ENCODE assay signal across 21 cellular contexts in genomic region chr7:57120123-57120784, GRCh38. TPM values are rescaled to one million over a fixed set of nuclear protein-coding genes. Genes with fewer than 3 reads are reported as not detected.
"Had no signal": no experiment of that assay in that cellular context is flagged by ENCODE, and none has a peak within 500 bp of the region (broad histone marks: within the 10 kb centered on the region; RNA-seq: fewer than 3 reads in every experiment).

No MANE protein-coding gene starts in this region.

RNA-seq across cellular contexts. Expression of gene ZNF479, which starts 12.0 kb away (rescaled TPM):
- total RNA-seq: activated naive CD4-positive, alpha-beta T cell treated with anti-CD3 and anti-CD28 coated beads for 36 hours; activated naive CD4-positive, alpha-beta T cell treated with anti-CD3 and anti-CD28 coated beads, Interleukin-2, amount 50 U/mL, for 72 hours; activated naive CD8-positive, alpha-beta T cell treated with anti-CD3 and anti-CD28 coated beads for 36 hours; activated naive CD8-positive, alpha-beta T cell treated with anti-CD3 and anti-CD28 coated beads, Interleukin-2, amount 10 ng/mL, durations not matched to agents 7 days and 5 days; activated T-cell treated with anti-CD3 and anti-CD28 coated beads, Interleukin-2, amount 50 U/mL, for 4 hours; activated T-cell treated with anti-CD3 and anti-CD28 coated beads, Interleukin-2, amount 50 U/mL, for 72 hours; activated T-helper 1 cell treated with anti-CD3 and anti-CD28 coated beads, Interleukin-12 subunit alpha, Interleukin-12 subunit beta, Interleukin-2, Interleukin-4 antibody, amounts not matched to agents 30 ng/mL and 10 ng/mL and 1 ng/mL, durations not matched to agents 14 hours and 24 hours and 36 hours; activated T-helper 17 cell treated with anti-CD3 and anti-CD28 coated beads, Interleukin-2, amount 50 U/mL, for 72 hours; activated T-helper 2 cell treated with anti-CD3 and anti-CD28 coated beads, Interferon-gamma antibody, Interleukin-2, Interleukin-4, amounts not matched to agents 10 μg/mL and 5 μg/mL and 100 μg/mL, durations not matched to agents 14 hours and 24 hours and 36 hours; adrenal gland; aorta; ascending aorta; astrocyte; body of pancreas; breast epithelium; bronchial epithelial cell; cardiac muscle cell; cardiac septum; cerebellum; chondrocyte had no signal
- polyA plus RNA-seq: adipose tissue, adrenal gland, aorta, cardiac muscle cell had no signal
